8 cellular contexts compared by ENCODE assay signal in the genomic region with DNA sequence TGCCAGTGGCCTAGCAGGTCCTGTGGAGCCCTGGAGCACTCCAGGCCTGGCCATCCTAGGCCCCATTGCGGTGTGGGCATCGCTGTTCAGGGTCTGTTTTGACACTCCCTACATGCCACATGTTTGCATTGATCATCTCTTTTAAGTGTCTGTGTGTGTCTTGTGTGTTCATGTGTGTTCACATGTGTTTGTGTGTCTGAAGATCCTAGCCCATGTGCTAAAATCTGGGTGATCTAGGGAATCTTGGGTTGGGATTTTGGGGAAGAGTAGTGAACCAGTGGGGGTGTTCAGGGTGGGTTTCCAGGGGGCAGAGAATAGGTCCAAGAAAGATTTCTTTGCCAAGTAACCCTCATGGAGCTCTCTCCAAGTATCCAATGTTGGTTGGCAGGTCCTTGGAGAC. TPM values are rescaled to one million over a fixed set of nuclear protein-coding genes. Genes with fewer than 3 reads are reported as not detected.
"Had no signal": no experiment of that assay in that cellular context is flagged by ENCODE, and none has a peak within 500 bp of the region (broad histone marks: within the 10 kb centered on the region; RNA-seq: fewer than 3 reads in every experiment).

No MANE protein-coding gene starts in this region.

- DNase-seq: GDM1, GF-D8 had no signal

- H3K4me3 ChIP-seq: GM12878 had no signal

- ATAC-seq: GM12878 had no signal

- FAIRE-seq: G401.6, GM12878, GM12891, GM12892, GM18507, GM19239 had no signal

RNA-seq across cellular contexts. Expression of gene PSD2, which starts 8.4 kb away (rescaled TPM):
- total RNA-seq: GM12878 had no signal
